Comparison of ENCODE assay signal across 18 cellular contexts in genomic region chr9:103902263-103902662, GRCh38.
DNase-seq lines count a peak whose midpoint lies in the region; ATAC-seq and TF ChIP-seq lines count a peak whose summit lies in the region.
"Had no signal": no experiment of that assay in that cellular context is flagged by ENCODE, and none has a peak within 500 bp of the region (broad histone marks: within the 10 kb centered on the region; RNA-seq: fewer than 3 reads in every experiment).

No MANE protein-coding gene starts in this region.

- no peaks in the 10 kb centered on the region for H3K4me1 Mint-ChIP-seq in Caco-2 (ENCODE audit: low read depth, unreplicated experiment)

- no peaks in the 10 kb centered on the region for H3K9me2 ChIP-seq in OCI-LY7 (ENCODE audit: insufficient read depth, low read length)

- intact Hi-C loops in OCI-LY7 (cut with micrococcal nuclease; ENCODE audit: unreplicated experiment) (no loop called here), Caco-2 (cut with micrococcal nuclease; ENCODE audit: unreplicated experiment) (no loop called here)

- H3K27me3 Mint-ChIP-seq in Caco-2 (ENCODE audit: insufficient read depth, unreplicated experiment): no peaks in the 10 kb centered on the region
- H3K27me3 Mint-ChIP-seq: CD4-positive, alpha-beta T cell had no signal

- no peak overlapping the region for H2AFZ ChIP-seq in OCI-LY7 (ENCODE audit: low read length)

- BruUV-seq in OCI-LY7 (replicated peaks; lab: Mats Ljungman, UMichigan) (no TSS peak), Caco-2 (replicated peaks; lab: Mats Ljungman, UMichigan) (no TSS peak)

- H3K4me2 ChIP-seq in OCI-LY7 (ENCODE audit: low read length): no peak overlapping the region

- no peaks in the 10 kb centered on the region for H3K36me3 ChIP-seq in OCI-LY7 (ENCODE audit: insufficient read depth, low read length)
- H3K36me3 ChIP-seq in Caco-2 (ENCODE audit: control insufficient read depth, insufficient read depth, low read length): no peaks in the 10 kb centered on the region
- H3K36me3 ChIP-seq: BE2C, Peyer's patch had no signal

- H3K4me3 ChIP-seq in OCI-LY7 (ENCODE audit: low read depth, low read length, poor library complexity, severe bottlenecking): no peak overlapping the region
- H3K4me3 ChIP-seq in Caco-2 (ENCODE audit: low read depth, low read length): no peak overlapping the region
- H3K4me3 ChIP-seq: GM12878, Peyer's patch, SK-N-MC had no signal

- CTCF ChIA-PET in OCI-LY7 (lab: Charles Lee; ENCODE audit: unreplicated experiment) (no interaction called here), Caco-2 (lab: Charles Lee) (no interaction called here)

- no peak overlapping the region for H3K4me3 Mint-ChIP-seq in Caco-2 (ENCODE audit: unreplicated experiment)
- H3K4me3 Mint-ChIP-seq: CD4-positive, alpha-beta T cell had no signal

- H3K36me3 Mint-ChIP-seq in Caco-2 (ENCODE audit: insufficient read depth, unreplicated experiment): no peaks in the 10 kb centered on the region

- TF ChIP-seq CTCF in OCI-LY7 (conservative IDR thresholded peaks at IDR 0.05; ENCODE audit: low read length) (no peak), Caco-2 (IDR thresholded peaks at IDR 0.05; ENCODE audit: insufficient read depth in 1 of 2, low read depth in 1 of 2, low read length in 1 of 2, severe bottlenecking in 1 of 2, unreplicated experiment in 1 of 2) (no peak)

- H3K9me3 Mint-ChIP-seq in Caco-2 (ENCODE audit: unreplicated experiment): no peaks in the 10 kb centered on the region
- H3K9me3 Mint-ChIP-seq: CD4-positive, alpha-beta T cell had no signal

- H3K9me3 ChIP-seq in OCI-LY7 (ENCODE audit: low read length) (no peaks in the 10 kb centered on the region), Caco-2 (no peaks in the 10 kb centered on the region)
- H3K9me3 ChIP-seq: BE2C, Peyer's patch had no signal

- no peaks in the 10 kb centered on the region for H3K27me3 ChIP-seq in Caco-2 (replicated peaks; ENCODE audit: control insufficient read depth, insufficient read depth, low read length)
- H3K27me3 ChIP-seq: BE2C, Peyer's patch had no signal

- no peaks in the 10 kb centered on the region for H3K4me1 ChIP-seq in OCI-LY7 (ENCODE audit: insufficient read depth, low read length, poor library complexity, severe bottlenecking)
- H3K4me1 ChIP-seq in Caco-2: no peaks in the 10 kb centered on the region
- H3K4me1 ChIP-seq: BE2C, Peyer's patch had no signal

- DNase-seq in OCI-LY7 (ENCODE audit: low spot score): no peak
- no peak for DNase-seq in SW480 (ENCODE audit: low spot score)
- DNase-seq in activated naive CD4-positive, alpha-beta T cell treated with anti-CD3 and anti-CD28 coated beads, Interleukin-2, amount 50 U/mL, for 16 hours: no peak
- DNase-seq in Caco-2: no peak
- DNase-seq: BE2C; CD4-positive, alpha-beta T cell; DMS79; GOT3; NCI-H1092; NCI-H1694; Peyer's patch; Right ventricle myocardium superior; T-helper 1 cell had no signal

- H3K27ac Mint-ChIP-seq in Caco-2 (ENCODE audit: unreplicated experiment): no peak overlapping the region
- H3K27ac Mint-ChIP-seq: CD4-positive, alpha-beta T cell had no signal

- H3K27ac ChIP-seq in OCI-LY7 (ENCODE audit: low read depth, low read length, poor library complexity, severe bottlenecking): no peak overlapping the region
- H3K27ac ChIP-seq: Peyer's patch, SK-N-MC had no signal

- ATAC-seq in GM18870 (IDR thresholded peaks at IDR 0.05; ENCODE audit: unreplicated experiment) (peak; percentile 49), HG02588 (IDR thresholded peaks at IDR 0.05; ENCODE audit: unreplicated experiment) (peak; percentile 68), HG03159 (IDR thresholded peaks at IDR 0.05; ENCODE audit: unreplicated experiment) (peak; percentile 46)
- ATAC-seq: GM12878 had no signal

- POLR2A ChIA-PET in OCI-LY7 (lab: Charles Lee) (no interaction called here), Caco-2 (lab: Charles Lee) (no interaction called here)

- H4K20me1 ChIP-seq in OCI-LY7 (ENCODE audit: insufficient read depth, low read length): no peaks in the 10 kb centered on the region

- H3K79me2 ChIP-seq in OCI-LY7 (ENCODE audit: insufficient read depth, low read depth, low read length): no peaks in the 10 kb centered on the region
